8 cellular contexts compared by ENCODE assay signal in genomic region chr9:19048966-19049871, GRCh38. TPM values are rescaled to one million over a fixed set of nuclear protein-coding genes. Genes with fewer than 3 reads are reported as not detected.
DNase-seq lines count a peak whose midpoint lies in the region; ATAC-seq, FAIRE-seq and TF ChIP-seq lines count a peak whose summit lies in the region.

TSS of gene RRAGA (plus strand) at chr9:19049427. CDS start at chr9:19049660, 233 bp downstream.

- H3K27me3 ChIP-seq in psoas muscle (ENCODE audit: insufficient read depth in 3 of 3, low read length in 2 of 3), result no peaks in the 10 kb centered on the region

- intact Hi-C loops in left ventricle myocardium superior (cut with micrococcal nuclease) (no loop called here), psoas muscle (cut with DNase I) (loop anchor here (5.0 to 10.0 kb wide), 4 partner anchors 53 to 408 kb away; partner anchors contain the start of gene HAUS6 (in 1 of the 2))

- H3K4me1 ChIP-seq in psoas muscle, result peaks cover 29% of the 10 kb centered on the region

- TF ChIP-seq CTCF in psoas muscle (IDR thresholded peaks at IDR 0.05), result peak; percentile 87

- peak; percentile 91 for DNase-seq in NCI-H1694 (lab: John Stamatoyannopoulos, UW)
- DNase-seq in amniotic stem cell (lab: John Stamatoyannopoulos, UW), result peak; percentile 83
- DNase-seq in left ventricle myocardium superior, result peak; percentile 96
- DNase-seq in psoas muscle, result peak; percentile 95 to 97
- peak; percentile 91 for DNase-seq in urothelium cell line (ENCODE audit: low spot score)

- peak within 1 kb of the TSS; percentile 94 for H3K4me3 ChIP-seq in psoas muscle

- H3K4me3 Mint-ChIP-seq in T-helper 1 cell treated with Interleukin-12 subunit alpha and Interleukin-12 subunit beta and Interleukin-4 antibody, amounts not matched to agents 30 μg/mL and 1 μg/mL, for 36 hours, result peak within 1 kb of the TSS; percentile 93

- no peaks in the 10 kb centered on the region for H3K27me3 Mint-ChIP-seq in T-helper 1 cell treated with Interleukin-12 subunit alpha and Interleukin-12 subunit beta and Interleukin-4 antibody, amounts not matched to agents 30 μg/mL and 1 μg/mL, for 36 hours (ENCODE audit: low read depth)

- peak; percentile 88 for ATAC-seq in HG02885 (IDR thresholded peaks at IDR 0.05; ENCODE audit: poor library complexity, unreplicated experiment)
- ATAC-seq in left ventricle myocardium superior, result peak; percentile 97
- peak; percentile 95 to 97 (median 96) for ATAC-seq in psoas muscle

- H3K36me3 ChIP-seq in psoas muscle (ENCODE audit: insufficient read depth in 1 of 2, low read depth in 1 of 2), result peaks cover 0 to 16% of the 10 kb centered on the region in 2 donors

- H3K27ac ChIP-seq in psoas muscle, result peak within 1 kb of the TSS; percentile 97

- no peaks in the 10 kb centered on the region for H3K9me3 ChIP-seq in psoas muscle

- H3K4me1 Mint-ChIP-seq in T-helper 1 cell treated with Interleukin-12 subunit alpha and Interleukin-12 subunit beta and Interleukin-4 antibody, amounts not matched to agents 30 μg/mL and 1 μg/mL, for 36 hours (ENCODE audit: low read depth), result peaks cover 30% of the 10 kb centered on the region

- peak; percentile 92 for TF ChIP-seq POLR2A in GM15510 (IDR thresholded peaks at IDR 0.05; ENCODE audit: borderline replicate concordance, extremely low read depth, insufficient read length)

- H3K27ac Mint-ChIP-seq in T-helper 1 cell treated with Interleukin-12 subunit alpha and Interleukin-12 subunit beta and Interleukin-4 antibody, amounts not matched to agents 30 μg/mL and 1 μg/mL, for 36 hours, result peak within 1 kb of the TSS; percentile 99

- H3K36me3 Mint-ChIP-seq in T-helper 1 cell treated with Interleukin-12 subunit alpha and Interleukin-12 subunit beta and Interleukin-4 antibody, amounts not matched to agents 30 μg/mL and 1 μg/mL, for 36 hours (ENCODE audit: low read depth), result peaks cover 12% of the 10 kb centered on the region

- FAIRE-seq in urothelium cell line (lab: Jason Lieb, UNC), result no peak

- no peaks in the 10 kb centered on the region for H3K9me3 Mint-ChIP-seq in T-helper 1 cell treated with Interleukin-12 subunit alpha and Interleukin-12 subunit beta and Interleukin-4 antibody, amounts not matched to agents 30 μg/mL and 1 μg/mL, for 36 hours

- 0% methylated on average over 73 to 79 of the region's 79 CpGs for WGBS in psoas muscle, 3 donors

RNA-seq across cellular contexts. Expression of gene RRAGA, which starts in this region (rescaled TPM):
- total RNA-seq in left ventricle myocardium superior (70.7 TPM), psoas muscle (100 to 1,000 TPM in 1 of 4 donors, 10 to 100 TPM in 3; 88.3 to 107 (median 94.2) TPM)
- 100 to 1,000 TPM in 2 of 3 donors, 10 to 100 TPM in 1; 83.0 to 132 (median 119) TPM for polyA plus RNA-seq in psoas muscle

Comparison
In these comparisons a context has a peak if more than half of its experiments do, and no peak if none do; other contexts are left out.
1. Peak in every context shown above with its lines: DNase-seq, ATAC-seq, H3K4me3 ChIP-seq and H3K27ac ChIP-seq.